Comparison of ENCODE assay signal across 13 cellular contexts in genomic region chr11:18280438-18281046, GRCh38. TPM values are rescaled to one million over a fixed set of nuclear protein-coding genes. Genes with fewer than 3 reads are reported as not detected.
DNase-seq lines count a peak whose midpoint lies in the region; ATAC-seq and TF ChIP-seq lines count a peak whose summit lies in the region.
"Had no signal": no experiment of that assay in that cellular context is flagged by ENCODE, and none has a peak within 500 bp of the region (broad histone marks: within the 10 kb centered on the region; RNA-seq: fewer than 3 reads in every experiment).

No MANE protein-coding gene starts in this region.

- DNase-seq in activated CD4-positive, alpha-beta T cell treated with anti-CD3 and anti-CD28 coated beads, Interleukin-2, amount 10 ng/mL, durations not matched to agents 24 days and 14 days = no peak
- no peak for DNase-seq in activated CD4-positive, alpha-beta T cell treated with anti-CD3 and anti-CD28 coated beads for 48 hours
- DNase-seq in naive thymus-derived CD4-positive, alpha-beta T cell = no peak
- DNase-seq in left ventricle myocardium inferior = no peak
- DNase-seq in vagina (ENCODE audit: extremely low spot score in 2 of 2) = no peak
- DNase-seq in NK-92 (lab: John Stamatoyannopoulos, UW; ENCODE audit: unreplicated experiment) = no peak
- DNase-seq: hippocampal formation, NCI-H187 treated with DMSO at 0.1 percent for 48 hours had no signal

- CTCF ChIA-PET in naive thymus-derived CD4-positive, alpha-beta T cell (lab: Charles Lee) = no interaction called here

- H3K27ac ChIP-seq in naive thymus-derived CD4-positive, alpha-beta T cell (ENCODE audit: low read depth, low read length) = no peak overlapping the region
- no peak overlapping the region for H3K27ac ChIP-seq in left ventricle myocardium inferior (replicated peaks)
- H3K27ac ChIP-seq in vagina = no peak overlapping the region
- H3K27ac ChIP-seq: VCaP had no signal

- H3K27me3 ChIP-seq in naive thymus-derived CD4-positive, alpha-beta T cell (ENCODE audit: control insufficient read depth in 2 of 2, insufficient read depth in 2 of 2, low read length in 2 of 2) = no peaks in the 10 kb centered on the region
- no peaks in the 10 kb centered on the region for H3K27me3 ChIP-seq in left ventricle myocardium inferior (ENCODE audit: low read depth)
- no peaks in the 10 kb centered on the region for H3K27me3 ChIP-seq in vagina

- no peaks in the 10 kb centered on the region for H3K4me1 ChIP-seq in naive thymus-derived CD4-positive, alpha-beta T cell (ENCODE audit: control insufficient read depth in 2 of 2, insufficient read depth in 2 of 2, low read length in 2 of 2)
- no peaks in the 10 kb centered on the region for H3K4me1 ChIP-seq in left ventricle myocardium inferior
- no peaks in the 10 kb centered on the region for H3K4me1 ChIP-seq in vagina

- H3K4me3 Mint-ChIP-seq in activated CD4-positive, alpha-beta T cell treated with anti-CD3 and anti-CD28 coated beads, Interleukin-2, amount 10 ng/mL, durations not matched to agents 24 days and 14 days = peak overlapping the region; percentile 42
- H3K4me3 Mint-ChIP-seq in naive thymus-derived CD4-positive, alpha-beta T cell = peak overlapping the region in 1 of 10 donors; percentile 61

- H3K4me1 Mint-ChIP-seq in activated CD4-positive, alpha-beta T cell treated with anti-CD3 and anti-CD28 coated beads, Interleukin-2, amount 10 ng/mL, durations not matched to agents 24 days and 14 days = peaks cover 25% of the 10 kb centered on the region
- H3K4me1 Mint-ChIP-seq in naive thymus-derived CD4-positive, alpha-beta T cell = peaks cover 0 to 20% (median 4%) of the 10 kb centered on the region in 7 donors

- H3K9me3 Mint-ChIP-seq in activated CD4-positive, alpha-beta T cell treated with anti-CD3 and anti-CD28 coated beads, Interleukin-2, amount 10 ng/mL, durations not matched to agents 24 days and 14 days = no peaks in the 10 kb centered on the region
- H3K9me3 Mint-ChIP-seq in naive thymus-derived CD4-positive, alpha-beta T cell = no peaks in the 10 kb centered on the region

- peaks cover 54% of the 10 kb centered on the region for H3K36me3 Mint-ChIP-seq in activated CD4-positive, alpha-beta T cell treated with anti-CD3 and anti-CD28 coated beads, Interleukin-2, amount 10 ng/mL, durations not matched to agents 24 days and 14 days (ENCODE audit: low read depth)
- H3K36me3 Mint-ChIP-seq in naive thymus-derived CD4-positive, alpha-beta T cell = peaks cover 13 to 47% (median 33%) of the 10 kb centered on the region in 5 donors

- peaks cover 11 to 37% (median 11%) of the 10 kb centered on the region in 3 experiments for H3K36me3 ChIP-seq in naive thymus-derived CD4-positive, alpha-beta T cell (ENCODE audit: control insufficient read depth in 2 of 3, insufficient read depth in 3 of 3, low read length in 3 of 3)
- H3K36me3 ChIP-seq in left ventricle myocardium inferior (peaks cover 63% of the 10 kb centered on the region), vagina (peaks cover 0 to 33% of the 10 kb centered on the region in 2 donors)

- TF ChIP-seq CTCF in left ventricle myocardium inferior (IDR thresholded peaks at IDR 0.05; ENCODE audit: borderline replicate concordance) (no peak), vagina (IDR thresholded peaks at IDR 0.05) (no peak)

- peak overlapping the region; percentile 79 for H3K27ac Mint-ChIP-seq in activated CD4-positive, alpha-beta T cell treated with anti-CD3 and anti-CD28 coated beads, Interleukin-2, amount 10 ng/mL, durations not matched to agents 24 days and 14 days
- peak overlapping the region in 4 of 9 donors; percentile 58 to 85 (median 70) for H3K27ac Mint-ChIP-seq in naive thymus-derived CD4-positive, alpha-beta T cell

- POLR2A ChIA-PET in naive thymus-derived CD4-positive, alpha-beta T cell (lab: Charles Lee) = no interaction called here

- intact Hi-C loops in activated CD4-positive, alpha-beta T cell treated with anti-CD3 and anti-CD28 coated beads, Interleukin-2, amount 10 ng/mL, durations not matched to agents 24 days and 14 days (cut with micrococcal nuclease) = no loop called here
- intact Hi-C loops in naive thymus-derived CD4-positive, alpha-beta T cell (cut with micrococcal nuclease) = loop anchor here in 1 of 2 donors (2.0 kb wide), 1 partner anchor 42 kb away; the partner anchor contains the start of genes GTF2H1 and HPS5
- intact Hi-C loops in left ventricle myocardium inferior (cut with micrococcal nuclease) = no loop called here
- intact Hi-C loops in vagina (cut with DNase I) = no loop called here

- peak; percentile 80 for ATAC-seq in GM21737 (IDR thresholded peaks at IDR 0.05; ENCODE audit: unreplicated experiment)
- ATAC-seq in HG03469 (IDR thresholded peaks at IDR 0.05; ENCODE audit: unreplicated experiment) = peak; percentile 72
- ATAC-seq in naive thymus-derived CD4-positive, alpha-beta T cell = peak; percentile 53

- TF ChIP-seq POLR2A in vagina (IDR thresholded peaks at IDR 0.05) = no peak

- H3K27me3 Mint-ChIP-seq in activated CD4-positive, alpha-beta T cell treated with anti-CD3 and anti-CD28 coated beads, Interleukin-2, amount 10 ng/mL, durations not matched to agents 24 days and 14 days = no peaks in the 10 kb centered on the region
- no peaks in the 10 kb centered on the region for H3K27me3 Mint-ChIP-seq in naive thymus-derived CD4-positive, alpha-beta T cell

- no peaks in the 10 kb centered on the region for H3K9me3 ChIP-seq in naive thymus-derived CD4-positive, alpha-beta T cell (ENCODE audit: control insufficient read depth in 2 of 3, low read length in 3 of 3)
- H3K9me3 ChIP-seq in left ventricle myocardium inferior (replicated peaks) (no peaks in the 10 kb centered on the region), vagina (no peaks in the 10 kb centered on the region)

- H3K4me3 ChIP-seq in naive thymus-derived CD4-positive, alpha-beta T cell (ENCODE audit: low read length) = no peak overlapping the region
- no peak overlapping the region for H3K4me3 ChIP-seq in left ventricle myocardium inferior
- no peak overlapping the region for H3K4me3 ChIP-seq in vagina

RNA-seq across cellular contexts. Expression of gene SAA1, which starts 14.5 kb away (rescaled TPM):
- total RNA-seq in activated CD4-positive, alpha-beta T cell treated with anti-CD3 and anti-CD28 coated beads, Interleukin-2, amount 10 ng/mL, durations not matched to agents 24 days and 14 days = not detected in 2 replicates
- not detected for total RNA-seq in naive thymus-derived CD4-positive, alpha-beta T cell
- polyA plus RNA-seq in naive thymus-derived CD4-positive, alpha-beta T cell = not detected
- total RNA-seq in left ventricle myocardium inferior (not detected), vagina (60.4 TPM)
- total RNA-seq: A673 had no signal

RNA-seq across cellular contexts. Expression of gene SAA2, which starts 32.1 kb away (rescaled TPM):
- not detected in 2 replicates for total RNA-seq in activated CD4-positive, alpha-beta T cell treated with anti-CD3 and anti-CD28 coated beads, Interleukin-2, amount 10 ng/mL, durations not matched to agents 24 days and 14 days
- not detected for total RNA-seq in naive thymus-derived CD4-positive, alpha-beta T cell
- polyA plus RNA-seq in naive thymus-derived CD4-positive, alpha-beta T cell = not detected
- total RNA-seq in left ventricle myocardium inferior = 0.60 TPM
- 19.4 TPM for total RNA-seq in vagina
- total RNA-seq: bronchial epithelial cell had no signal

RNA-seq across cellular contexts. Expression of gene HPS5, which starts 41.4 kb away (rescaled TPM):
- 20.5 and 24.5 TPM in 2 replicates for total RNA-seq in activated CD4-positive, alpha-beta T cell treated with anti-CD3 and anti-CD28 coated beads, Interleukin-2, amount 10 ng/mL, durations not matched to agents 24 days and 14 days
- 10 to 100 TPM; 13.0 to 22.3 (median 16.6) TPM for total RNA-seq in naive thymus-derived CD4-positive, alpha-beta T cell
- polyA plus RNA-seq in naive thymus-derived CD4-positive, alpha-beta T cell = 10 to 100 TPM; 13.2 to 15.6 TPM
- total RNA-seq in left ventricle myocardium inferior (11.5 TPM), vagina (17.4 TPM)

RNA-seq across cellular contexts. Expression of gene GTF2H1, which starts 41.8 kb away (rescaled TPM):
- total RNA-seq in activated CD4-positive, alpha-beta T cell treated with anti-CD3 and anti-CD28 coated beads, Interleukin-2, amount 10 ng/mL, durations not matched to agents 24 days and 14 days = 54.6 and 55.7 TPM in 2 replicates
- total RNA-seq in naive thymus-derived CD4-positive, alpha-beta T cell = 10 to 100 TPM; 26.3 to 63.2 (median 59.0) TPM
- 10 to 100 TPM; 39.3 to 43.2 TPM for polyA plus RNA-seq in naive thymus-derived CD4-positive, alpha-beta T cell
- total RNA-seq in left ventricle myocardium inferior = 24.3 TPM
- 64.1 TPM for total RNA-seq in vagina

RNA-seq across cellular contexts. Expression of gene SAA4, which starts 43.9 kb away (rescaled TPM):
- total RNA-seq in activated CD4-positive, alpha-beta T cell treated with anti-CD3 and anti-CD28 coated beads, Interleukin-2, amount 10 ng/mL, durations not matched to agents 24 days and 14 days = not detected in 2 replicates
- under 1 TPM in 1 of 5 experiments, not detected in 4; 0.31 TPM for total RNA-seq in naive thymus-derived CD4-positive, alpha-beta T cell
- not detected for polyA plus RNA-seq in naive thymus-derived CD4-positive, alpha-beta T cell
- total RNA-seq in left ventricle myocardium inferior = not detected
- total RNA-seq in vagina = 1.7 TPM
- total RNA-seq: A673, bronchial epithelial cell had no signal

Comparison
In these comparisons a context has a peak if more than half of its experiments do, and no peak if none do; other contexts are left out.
1. RNA of gene SAA1, which starts 14.5 kb away (total RNA-seq): 60.4 TPM in vagina (single experiment); not detected in left ventricle myocardium inferior (single experiment), not detected in activated CD4-positive, alpha-beta T cell treated with anti-CD3 and anti-CD28 coated beads, Interleukin-2, amount 10 ng/mL, durations not matched to agents 24 days and 14 days and not detected in naive thymus-derived CD4-positive, alpha-beta T cell; every median in the first group is over 10 times any median in the second.
2. RNA of gene SAA2, which starts 32.1 kb away (total RNA-seq): 19.4 TPM in vagina (single experiment); 0.60 TPM in left ventricle myocardium inferior (single experiment), not detected in activated CD4-positive, alpha-beta T cell treated with anti-CD3 and anti-CD28 coated beads, Interleukin-2, amount 10 ng/mL, durations not matched to agents 24 days and 14 days and not detected in naive thymus-derived CD4-positive, alpha-beta T cell; every median in the first group is over 10 times any median in the second.
3. Peak in every context shown above with its lines, with median percentiles within 50 percentile points of each other: ATAC-seq.